Comparison of ENCODE assay signal across 1 cellular context in genomic region chr20:62816031-62816878, GRCh38.
A peak's percentile ranks its signal among the peaks of the same experiment; 100 is the strongest.
TF ChIP-seq lines count a peak whose summit lies in the region.

No MANE protein-coding gene starts in this region.

TF ChIP-seq in HepG2, 621 proteins besides CTCF, POLR2A, EP300 and RAD21 (continued from another document and continues in another):
- TF ChIP-seq THAP9 (CRISPR knock-in tag; IDR thresholded peaks at IDR 0.05; ENCODE audit: borderline replicate concordance) (0 out of 2 replicates have a peak, but pooled peaks have one; percentile 14), ZNF430 (CRISPR knock-in tag; IDR thresholded peaks at IDR 0.05) (0 out of 2 replicates have a peak, but pooled peaks have one; percentile 76), RBFOX2 (IDR thresholded peaks at IDR 0.05; ENCODE audit: low read depth, low read length) (peak; percentile 62), ZNF224 (CRISPR knock-in tag; IDR thresholded peaks at IDR 0.05) (no peak), THRA (CRISPR knock-in tag; IDR thresholded peaks at IDR 0.05; ENCODE audit: borderline replicate concordance) (no peak), HINFP (CRISPR knock-in tag; IDR thresholded peaks at IDR 0.05; ENCODE audit: low read depth) (no peak), HDAC2 (CRISPR knock-in tag; IDR thresholded peaks at IDR 0.05) (no peak), KLF9 (CRISPR knock-in tag; IDR thresholded peaks at IDR 0.05; ENCODE audit: low read depth) (no peak), ARNT2 (CRISPR knock-in tag; IDR thresholded peaks at IDR 0.05; ENCODE audit: low read depth) (no peak), ZBTB14 (CRISPR knock-in tag; IDR thresholded peaks at IDR 0.05) (no peak), ZFY (CRISPR knock-in tag; IDR thresholded peaks at IDR 0.05) (no peak), ZNF792 (CRISPR knock-in tag; IDR thresholded peaks at IDR 0.05) (no peak), ZMYM2 (CRISPR knock-in tag; IDR thresholded peaks at IDR 0.05) (0 out of 2 replicates have a peak, but pooled peaks have one; percentile 66), GPBP1L1 (CRISPR knock-in tag; IDR thresholded peaks at IDR 0.05) (no peak), POLR2AphosphoS5 (IDR thresholded peaks at IDR 0.05; ENCODE audit: low read depth, low read length) (no peak), TBL1XR1 (IDR thresholded peaks at IDR 0.05; ENCODE audit: borderline replicate concordance, low read length, partially characterized antibody) (no peak), ZFP36L1 (CRISPR knock-in tag; IDR thresholded peaks at IDR 0.05) (no peak), THAP7 (CRISPR knock-in tag; IDR thresholded peaks at IDR 0.05) (peak; percentile 27; the same call in 1 of the 2 replicates), ZNF891 (CRISPR knock-in tag; IDR thresholded peaks at IDR 0.05) (no peak; the same call in 1 of the 2 replicates), HHEX (CRISPR knock-in tag; IDR thresholded peaks at IDR 0.05) (no peak), ZBTB4 (CRISPR knock-in tag; IDR thresholded peaks at IDR 0.05; ENCODE audit: borderline replicate concordance) (no peak), XRCC5 (optimal IDR thresholded peaks at IDR 0.05; ENCODE audit: low read length) (no peak), HNRNPL (IDR thresholded peaks at IDR 0.05; ENCODE audit: low read depth, low read length) (0 out of 2 replicates have a peak, but pooled peaks have one; percentile 26), HDAC6 (IDR thresholded peaks at IDR 0.05; ENCODE audit: low read depth, low read length) (no peak), ZNF335 (CRISPR knock-in tag; IDR thresholded peaks at IDR 0.05) (no peak), ZNF574 (CRISPR knock-in tag; IDR thresholded peaks at IDR 0.05) (no peak), NKX3-1 (CRISPR knock-in tag; IDR thresholded peaks at IDR 0.05) (no peak), IKZF1 (IDR thresholded peaks at IDR 0.05) (no peak), ZNF276 (CRISPR knock-in tag; IDR thresholded peaks at IDR 0.05; ENCODE audit: low read depth) (no peak), ZNF782 (CRISPR knock-in tag; IDR thresholded peaks at IDR 0.05; ENCODE audit: borderline replicate concordance) (no peak), TFE3 (CRISPR knock-in tag; IDR thresholded peaks at IDR 0.05) (no peak), ZNF580 (CRISPR knock-in tag; IDR thresholded peaks at IDR 0.05; ENCODE audit: borderline replicate concordance, low read depth) (no peak), ZNF20 (CRISPR knock-in tag; IDR thresholded peaks at IDR 0.05) (no peak), ZNF770 (CRISPR knock-in tag; IDR thresholded peaks at IDR 0.05) (no peak)
